Comparison of ENCODE assay signal across 19 cellular contexts in the genomic region with DNA sequence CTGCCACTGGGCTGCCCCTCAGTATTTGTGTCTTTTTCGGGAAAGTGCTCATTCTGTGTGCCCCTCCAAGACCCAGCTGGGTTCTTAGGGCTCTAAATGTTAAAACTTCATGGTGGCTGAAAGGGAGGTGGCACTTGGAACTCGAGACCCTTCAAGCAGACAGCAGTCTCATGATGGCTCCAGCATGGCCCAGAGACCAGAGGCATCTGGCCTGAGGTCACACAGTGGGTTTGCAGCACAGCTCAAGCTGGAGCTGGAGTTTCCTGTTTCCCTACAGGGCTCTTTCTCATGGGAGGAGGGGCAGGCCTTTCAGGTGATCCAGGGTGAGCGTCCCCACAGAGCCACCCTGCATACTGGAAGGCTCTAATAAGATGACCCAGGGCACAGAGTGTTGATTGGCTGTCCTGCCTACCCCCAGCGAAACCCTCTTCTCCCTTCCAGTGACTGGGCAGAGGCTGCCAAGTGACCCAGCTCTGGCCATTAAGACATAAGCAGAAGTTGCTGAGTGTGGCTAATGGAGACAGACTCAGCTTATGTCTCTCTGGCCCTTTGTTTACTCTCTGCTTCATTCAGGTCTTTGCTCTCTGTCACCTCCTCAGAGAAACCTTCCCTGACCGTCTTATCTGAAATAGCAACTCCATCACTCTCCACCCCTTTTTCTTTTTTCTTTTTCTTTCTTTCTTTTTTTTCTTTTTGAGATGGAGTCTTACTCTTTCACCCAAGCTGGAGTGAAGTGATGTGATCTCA.
A peak's percentile ranks its signal among the peaks of the same experiment; 100 is the strongest.
DNase-seq lines count a peak whose midpoint lies in the region; ATAC-seq, FAIRE-seq and TF ChIP-seq lines count a peak whose summit lies in the region.
"Had no signal": no experiment of that assay in that cellular context is flagged by ENCODE, and none has a peak within 500 bp of the region (broad histone marks: within the 10 kb centered on the region; RNA-seq: fewer than 3 reads in every experiment).

No MANE protein-coding gene starts in this region.

- H3K36me3 Mint-ChIP-seq in neural progenitor cell: no peaks in the 10 kb centered on the region

- H3K79me2 ChIP-seq in H1 (ENCODE audit: control insufficient read depth in 1 of 2, insufficient read depth in 2 of 2, low read length in 2 of 2) (no peaks in the 10 kb centered on the region), neural progenitor cell (ENCODE audit: low read depth) (no peaks in the 10 kb centered on the region)

- H4K5ac ChIP-seq in IMR-90 (ENCODE audit: low read depth, low read length): no peak overlapping the region
- no peak overlapping the region for H4K5ac ChIP-seq in H1 (ENCODE audit: insufficient read length, low read depth, low read length)

- TF ChIP-seq EP300 in A549 (IDR thresholded peaks at IDR 0.05) (no peak), H1 (IDR thresholded peaks at IDR 0.05; ENCODE audit: borderline replicate concordance in 1 of 2, low read depth in 2 of 2, low read length in 2 of 2) (no peak)

- no peak overlapping the region for H2AK9ac ChIP-seq in IMR-90 (replicated peaks; ENCODE audit: low read depth, low read length, poor library complexity)

- TF ChIP-seq POLR2A in A549 (IDR thresholded peaks at IDR 0.05; ENCODE audit: low read length) (no peak), IMR-90 (IDR thresholded peaks at IDR 0.05; ENCODE audit: low read depth, low read length) (no peak), H1 (IDR thresholded peaks at IDR 0.05; ENCODE audit: control extremely low read depth in 1 of 2, low read depth in 2 of 2, low read length in 2 of 2) (no peak)

- peaks cover 0 to 4% of the 10 kb centered on the region in 2 experiments; a peak in 1 of 4 replicates for H3K79me1 ChIP-seq in IMR-90 (ENCODE audit: low read depth in 1 of 2, low read length in 2 of 2)
- no peaks in the 10 kb centered on the region for H3K79me1 ChIP-seq in H1 (ENCODE audit: low read depth, low read length)

- no peak overlapping the region; the same call in 1 of the 2 replicates for H4K91ac ChIP-seq in IMR-90 (ENCODE audit: insufficient read depth, low read depth, low read length)
- no peak overlapping the region for H4K91ac ChIP-seq in H1 (replicated peaks; ENCODE audit: insufficient read length, low read length)

- no peak for TF ChIP-seq RAD21 in A549 (conservative IDR thresholded peaks at IDR 0.05 in 1 of 2, IDR thresholded peaks at IDR 0.05 in 1 of 2)
- no peak for TF ChIP-seq RAD21 in IMR-90 (IDR thresholded peaks at IDR 0.05; ENCODE audit: low read length)
- TF ChIP-seq RAD21 in H1 (IDR thresholded peaks at IDR 0.05 in 1 of 2, conservative IDR thresholded peaks at IDR 0.05 in 1 of 2; ENCODE audit: low read depth in 2 of 2, low read length in 2 of 2): no peak

- H3K23ac ChIP-seq in IMR-90 (ENCODE audit: low read depth, low read length) (no peak overlapping the region), H1 (ENCODE audit: insufficient read length) (no peak overlapping the region)

- H3K27me3 Mint-ChIP-seq in neural progenitor cell (ENCODE audit: insufficient read depth, low read depth): peaks cover 11% of the 10 kb centered on the region

- FAIRE-seq in A549 (lab: Jason Lieb, UNC): no peak
- FAIRE-seq in H1 (lab: Jason Lieb, UNC): no peak
- no peak for FAIRE-seq in frontal cortex (lab: Jason Lieb, UNC)

- dilution Hi-C loops in IMR-90 (cut with HindIII; ENCODE audit: low sequenced_read_pairs, unreplicated experiment): no loop called here

- H3K4me2 ChIP-seq in A549 (no peak overlapping the region), IMR-90 (ENCODE audit: low read depth, low read length) (no peak overlapping the region), H1 (ENCODE audit: insufficient read depth in 1 of 2, low read depth in 2 of 2, low read length in 2 of 2) (no peak overlapping the region), neural progenitor cell (no peak overlapping the region)
- H3K4me2 ChIP-seq: KMS-11 had no signal

- peaks cover under 1% of the 10 kb centered on the region for H3F3A ChIP-seq in neural progenitor cell (ENCODE audit: low read depth)

- H2AK5ac ChIP-seq in IMR-90 (ENCODE audit: low read depth, low read length) (0 out of 2 replicates have a peak overlapping the region, but pooled peaks have one; percentile 45), H1 (ENCODE audit: low read depth, low read length) (no peak overlapping the region)

- no peak overlapping the region for H2BK20ac ChIP-seq in IMR-90 (ENCODE audit: low read depth, low read length)
- H2BK20ac ChIP-seq in H1 (ENCODE audit: low read length): no peak overlapping the region

- H3K18ac ChIP-seq in IMR-90 (ENCODE audit: low read depth, low read length) (no peak overlapping the region), H1 (ENCODE audit: extremely low read depth, low read length) (no peak overlapping the region)

- CTCF ChIA-PET in A549 (lab: Yijun Ruan, JAX): interaction anchor here (1.5 to 17.6 kb wide), 6 partner anchors 13 to 280 kb away, joined by 4 to 261 read pairs (median 39); no protein-coding TSS in a partner anchor
- CTCF ChIA-PET in IMR-90 (lab: Yijun Ruan, JAX): interaction anchor here (0.6 kb wide), 1 partner anchor 115 kb away, joined by 3 read pairs; no protein-coding TSS in a partner anchor
- CTCF ChIA-PET in H1 (lab: Charles Lee; ENCODE audit: partially characterized antibody): interaction anchor here (0.8 to 18.4 kb wide), 6 partner anchors 8 to 233 kb away, joined by 3 to 255 read pairs (median 4); no protein-coding TSS in a partner anchor

- ATAC-seq in A549: no peak
- no peak for ATAC-seq in IMR-90 (ENCODE audit: low read depth)
- ATAC-seq in HG03280 (IDR thresholded peaks at IDR 0.05; ENCODE audit: unreplicated experiment): no peak
- ATAC-seq in GM21723 (IDR thresholded peaks at IDR 0.05; ENCODE audit: unreplicated experiment): no peak

- H4K8ac ChIP-seq in IMR-90 (ENCODE audit: low read depth in 2 of 2, low read length in 2 of 2) (no peak overlapping the region), H1 (ENCODE audit: extremely low read depth, insufficient read depth, low read length) (no peak overlapping the region)

- H4K20me1 ChIP-seq in IMR-90 (ENCODE audit: insufficient read depth, low read length) (no peaks in the 10 kb centered on the region), H1 (replicated peaks in 1 of 2; ENCODE audit: control insufficient read depth in 1 of 2, insufficient read depth in 2 of 2, low read length in 2 of 2) (no peaks in the 10 kb centered on the region), neural progenitor cell (ENCODE audit: low read depth) (no peaks in the 10 kb centered on the region)

- H3K23me2 ChIP-seq in H1 (ENCODE audit: low read depth, low read length): no peaks in the 10 kb centered on the region

- H3K9ac ChIP-seq in IMR-90 (ENCODE audit: low read depth, low read length): no peak overlapping the region
- no peak overlapping the region for H3K9ac ChIP-seq in H1 (replicated peaks in 1 of 4; ENCODE audit: extremely low read depth in 1 of 4, low read depth in 3 of 4, low read length in 3 of 4)
- H3K9ac ChIP-seq in neural progenitor cell: no peak overlapping the region
- H3K9ac ChIP-seq: KMS-11 had no signal

- H3K27ac Mint-ChIP-seq in neural progenitor cell: no peak overlapping the region

- H3K36me3 ChIP-seq in IMR-90 (ENCODE audit: control insufficient read depth, insufficient read depth, low read length) (no peaks in the 10 kb centered on the region), H1 (ENCODE audit: control insufficient read depth in 2 of 4, insufficient read depth in 4 of 4, low read length in 3 of 4) (no peaks in the 10 kb centered on the region), neural progenitor cell (no peaks in the 10 kb centered on the region)

- H2BK15ac ChIP-seq in IMR-90 (ENCODE audit: low read depth, low read length): no peak overlapping the region
- no peak overlapping the region for H2BK15ac ChIP-seq in H1 (ENCODE audit: low read length)

- no peaks in the 10 kb centered on the region for H3K9me3 ChIP-seq in A549
- no peaks in the 10 kb centered on the region for H3K9me3 ChIP-seq in IMR-90 (ENCODE audit: control insufficient read depth, insufficient read depth, low read length)
- H3K9me3 ChIP-seq in H1 (ENCODE audit: insufficient read depth in 2 of 2, low read depth in 1 of 2, low read length in 1 of 2): no peaks in the 10 kb centered on the region
- H3K9me3 ChIP-seq in neural progenitor cell (ENCODE audit: low read depth): no peaks in the 10 kb centered on the region
- H3K9me3 ChIP-seq: SJSA1 had no signal

- H3K4me1 ChIP-seq in A549 (peaks cover 43% of the 10 kb centered on the region), IMR-90 (ENCODE audit: control insufficient read depth, insufficient read depth, low read length) (peaks cover 6% of the 10 kb centered on the region; the same call in 1 of the 2 replicates), H1 (replicated peaks in 1 of 4; ENCODE audit: control insufficient read depth in 3 of 4, insufficient read depth in 4 of 4, low read length in 3 of 4) (peaks cover 0 to 5% (median 2%) of the 10 kb centered on the region in 4 experiments; a peak in 3 of 7 replicates), neural progenitor cell (peaks cover 6% of the 10 kb centered on the region)

- H3K27me3 ChIP-seq in IMR-90 (ENCODE audit: control insufficient read depth, insufficient read depth, low read length) (no peaks in the 10 kb centered on the region), H1 (replicated peaks in 1 of 4; ENCODE audit: control insufficient read depth in 3 of 4, extremely low read depth in 1 of 4, insufficient read depth in 3 of 4, low read length in 3 of 4) (peaks cover 0 to 3% (median 0%) of the 10 kb centered on the region in 4 experiments; a peak in 1 of 7 replicates), neural progenitor cell (no peaks in the 10 kb centered on the region)
- H3K27me3 ChIP-seq: SJSA1 had no signal

- DNase-seq in A549 (ENCODE audit: low read depth in 1 of 2, low spot score in 1 of 2) (no peak), IMR-90 (no peak), H1 (ENCODE audit: low read depth in 1 of 2, low spot score in 2 of 2) (no peak), neural progenitor cell (ENCODE audit: low spot score) (no peak), frontal cortex (ENCODE audit: low spot score in 2 of 2) (no peak)
- DNase-seq in activated CD8-positive, alpha-beta memory T cell treated with anti-CD3 and anti-CD28 coated beads for 24 hours: no peak
- DNase-seq: 8988T, C1 segment of cervical spinal cord, MM.1S, NCI-H1105 treated with DMSO at 0.1 percent for 48 hours, NCI-H187 treated with DMSO at 0.1 percent for 48 hours, NCI-H2171, NCI-H446 treated with DMSO at 0.1 percent for 48 hours, RPMI8226 had no signal

- intact Hi-C loops in IMR-90 (cut with micrococcal nuclease): no loop called here

- H3K4me3 ChIP-seq in A549: no peak overlapping the region
- no peak overlapping the region for H3K4me3 ChIP-seq in IMR-90 (ENCODE audit: insufficient read depth, low read depth, low read length)
- no peak overlapping the region for H3K4me3 ChIP-seq in H1 (ENCODE audit: extremely low read depth in 1 of 4, insufficient read depth in 2 of 4, low read depth in 3 of 4, low read length in 4 of 4)
- no peak overlapping the region for H3K4me3 ChIP-seq in neural progenitor cell
- H3K4me3 ChIP-seq: SJSA1 had no signal

- 82% methylated on average over 5 of the region's 5 CpGs for WGBS in A549 (ENCODE audit: missing lambda C conversion rate)
- 100% methylated on average over 1 of the region's 5 CpGs; no CpG with 5 or more reads in 1 of the 2 experiments for WGBS in IMR-90 (ENCODE audit: extremely low coverage in 2 of 2, insufficient read length in 1 of 2), 2 experiments
- 77% methylated on average over 5 of the region's 5 CpGs; no CpG with 5 or more reads in 1 of the 2 experiments for WGBS in H1 (ENCODE audit: extremely low coverage in 1 of 2, insufficient coverage in 1 of 2, insufficient read length in 1 of 2, insufficient replicate concordance in 2 of 2, low coverage in 1 of 2, low lambda C conversion rate in 2 of 2, missing lambda C conversion rate in 1 of 2), 2 experiments

- H2BK120ac ChIP-seq in IMR-90 (ENCODE audit: low read depth, low read length) (no peak overlapping the region), H1 (replicated peaks; ENCODE audit: low read depth, low read length) (no peak overlapping the region)

- H2BK12ac ChIP-seq in H1 (ENCODE audit: low read depth, low read length): no peak overlapping the region

- in situ Hi-C loops in IMR-90 (cut with MboI; ENCODE audit: low sequenced_read_pairs): no loop called here

- POLR2A ChIA-PET in A549 (lab: Yijun Ruan, JAX): no interaction called here
- POLR2A ChIA-PET in IMR-90 (lab: Charles Lee; ENCODE audit: unreplicated experiment): no interaction called here
- POLR2A ChIA-PET in H1 (lab: Charles Lee; ENCODE audit: partially characterized antibody): no interaction called here

- peaks cover 4% of the 10 kb centered on the region for H3K4me1 Mint-ChIP-seq in neural progenitor cell

- H3K4ac ChIP-seq in IMR-90 (ENCODE audit: low read depth, low read length) (no peak overlapping the region), H1 (replicated peaks; ENCODE audit: insufficient read length, low read depth, low read length) (no peak overlapping the region)

- H3K9me1 ChIP-seq in IMR-90 (ENCODE audit: insufficient read depth, low read length): peaks cover 18% of the 10 kb centered on the region

- H3K4me3 Mint-ChIP-seq in neural progenitor cell: no peak overlapping the region

- H3K27ac ChIP-seq in A549 (peak overlapping the region in 1 of 2 experiments; percentile 61; a peak in 3 of 6 replicates), IMR-90 (ENCODE audit: insufficient read depth, low read length) (no peak overlapping the region), H1 (ENCODE audit: low read depth, low read length) (no peak overlapping the region), neural progenitor cell (no peak overlapping the region)
- H3K27ac ChIP-seq: HL-60, KMS-11 had no signal

- H3K56ac ChIP-seq in IMR-90 (ENCODE audit: extremely low read depth, insufficient read depth, low read length): no peak overlapping the region
- H3K56ac ChIP-seq in H1 (replicated peaks; ENCODE audit: insufficient read length, low read depth, low read length): no peak overlapping the region

- no TSS peak for BruUV-seq in IMR-90 (replicated peaks; lab: Mats Ljungman, UMichigan)

- H3K14ac ChIP-seq in IMR-90 (replicated peaks; ENCODE audit: low read depth, low read length) (no peak overlapping the region), H1 (ENCODE audit: insufficient read length) (no peak overlapping the region)

- TF ChIP-seq CTCF in A549 (IDR thresholded peaks at IDR 0.05): no peak
- TF ChIP-seq CTCF in IMR-90 (conservative IDR thresholded peaks at IDR 0.05; ENCODE audit: low read depth, low read length): no peak
- no peak for TF ChIP-seq CTCF in H1 (IDR thresholded peaks at IDR 0.05; ENCODE audit: control extremely low read depth in 1 of 3, insufficient read depth in 1 of 3, low read depth in 1 of 3, low read length in 3 of 3)
- no peak for TF ChIP-seq CTCF in neural progenitor cell (IDR thresholded peaks at IDR 0.05)

- H2BK5ac ChIP-seq in IMR-90 (ENCODE audit: low read depth, low read length, poor library complexity, severe bottlenecking) (no peak overlapping the region), H1 (ENCODE audit: low read depth, low read length) (no peak overlapping the region; the same call in 1 of the 2 replicates)

- H2AFZ ChIP-seq in IMR-90 (replicated peaks; ENCODE audit: low read length, poor library complexity) (no peak overlapping the region), H1 (ENCODE audit: low read length) (peak overlapping the region; percentile 25), neural progenitor cell (replicated peaks) (peak overlapping the region; percentile 82)

- H3K9me3 Mint-ChIP-seq in neural progenitor cell: peaks cover 4% of the 10 kb centered on the region
